Comparison of ENCODE assay signal across 14 cellular contexts in genomic region chr3:4410174-4410573, GRCh38. TPM values are rescaled to one million over a fixed set of nuclear protein-coding genes. Genes with fewer than 3 reads are reported as not detected.
DNase-seq lines count a peak whose midpoint lies in the region; ATAC-seq and TF ChIP-seq lines count a peak whose summit lies in the region.
"Had no signal": no experiment of that assay in that cellular context is flagged by ENCODE, and none has a peak within 500 bp of the region (broad histone marks: within the 10 kb centered on the region; RNA-seq: fewer than 3 reads in every experiment).

No MANE protein-coding gene starts in this region.

- TF ChIP-seq CTCF in GM12865 (IDR thresholded peaks at IDR 0.05; ENCODE audit: insufficient read depth, low read depth, low read length, missing control alignments) = no peak
- TF ChIP-seq CTCF in ovary (IDR thresholded peaks at IDR 0.05) = no peak
- TF ChIP-seq CTCF in right lobe of liver (IDR thresholded peaks at IDR 0.05) = no peak

- H3K36me3 ChIP-seq in ovary (no peaks in the 10 kb centered on the region), right lobe of liver (peaks cover 0 to 6% (median 2%) of the 10 kb centered on the region in 4 donors)

- peaks cover 43% of the 10 kb centered on the region for H3K4me1 Mint-ChIP-seq in T-helper 2 cell treated with Interferon-gamma antibody and Interleukin-4, amounts not matched to agents 5 μg/mL and 100 μg/mL, for 36 hours (ENCODE audit: low read depth)

- intact Hi-C loops in ovary (cut with DNase I) = no loop called here
- intact Hi-C loops in right lobe of liver (cut with DNase I) = no loop called here

- H3K4me1 ChIP-seq in ovary (ENCODE audit: insufficient read depth) (no peaks in the 10 kb centered on the region), right lobe of liver (peaks cover 0 to 9% (median 3%) of the 10 kb centered on the region in 4 donors)
- H3K4me1 ChIP-seq: BLaER1 had no signal

- H3K27me3 Mint-ChIP-seq in T-helper 2 cell treated with Interferon-gamma antibody and Interleukin-4, amounts not matched to agents 5 μg/mL and 100 μg/mL, for 36 hours (ENCODE audit: low read depth) = no peaks in the 10 kb centered on the region
- H3K27me3 Mint-ChIP-seq: progenitor cell of endocrine pancreas had no signal

- H3K27me3 ChIP-seq in ovary = no peaks in the 10 kb centered on the region
- H3K27me3 ChIP-seq in right lobe of liver = no peaks in the 10 kb centered on the region
- H3K27me3 ChIP-seq: BLaER1 had no signal

- H3K36me3 Mint-ChIP-seq in T-helper 2 cell treated with Interferon-gamma antibody and Interleukin-4, amounts not matched to agents 5 μg/mL and 100 μg/mL, for 36 hours (ENCODE audit: low read depth) = peaks cover 24% of the 10 kb centered on the region

- no peaks in the 10 kb centered on the region for H3K9me3 Mint-ChIP-seq in T-helper 2 cell treated with Interferon-gamma antibody and Interleukin-4, amounts not matched to agents 5 μg/mL and 100 μg/mL, for 36 hours

- WGBS in ovary, 3 donors = 53 to 69% (median 63%) methylated on average over 1 of the region's 1 CpG
- 56% methylated on average over 1 of the region's 1 CpG for WGBS in right lobe of liver (ENCODE audit: insufficient coverage, low coverage, low lambda C conversion rate, missing lambda C conversion rate)

- ATAC-seq in GM21529 (IDR thresholded peaks at IDR 0.05; ENCODE audit: unreplicated experiment) (peak; percentile 49), right lobe of liver (no peak), GM21515 (IDR thresholded peaks at IDR 0.05; ENCODE audit: unreplicated experiment) (no peak), HG03045 (IDR thresholded peaks at IDR 0.05; ENCODE audit: unreplicated experiment) (no peak)

- DNase-seq in GM12865 (ENCODE audit: low read depth) (peak; percentile 37), erythroblast (lab: John Stamatoyannopoulos, UW) (peak; percentile 35 to 46), ovary (no peak), right lobe of liver (no peak)
- DNase-seq in T-helper 2 cell treated with Interferon-gamma antibody and Interleukin-4, amounts not matched to agents 5 μg/mL and 100 μg/mL, for 36 hours (ENCODE audit: low spot score) = no peak
- DNase-seq: activated gamma-delta T cell; NCI-H1436; SHP77; stimulated activated CD4-positive, alpha-beta T cell treated with anti-CD3 and anti-CD28 coated beads, Interleukin-2, amount 100 ng/mL, for 48 hours had no signal

- no peak overlapping the region for H3K27ac ChIP-seq in ovary
- no peak overlapping the region for H3K27ac ChIP-seq in right lobe of liver
- H3K27ac ChIP-seq: BLaER1 had no signal

- peak overlapping the region; percentile 85 for H3K27ac Mint-ChIP-seq in T-helper 2 cell treated with Interferon-gamma antibody and Interleukin-4, amounts not matched to agents 5 μg/mL and 100 μg/mL, for 36 hours
- H3K27ac Mint-ChIP-seq: progenitor cell of endocrine pancreas had no signal

- H3K9me3 ChIP-seq in ovary (no peaks in the 10 kb centered on the region), right lobe of liver (no peaks in the 10 kb centered on the region)
- H3K9me3 ChIP-seq: BLaER1 had no signal

- H3K4me3 ChIP-seq in GM12865 (ENCODE audit: low read depth, low read length) (no peak overlapping the region), ovary (no peak overlapping the region), right lobe of liver (no peak overlapping the region)
- H3K4me3 ChIP-seq: BLaER1 had no signal

- TF ChIP-seq POLR2A in erythroblast (IDR thresholded peaks at IDR 0.05; ENCODE audit: low read length) = no peak
- no peak for TF ChIP-seq POLR2A in ovary (IDR thresholded peaks at IDR 0.05)
- no peak for TF ChIP-seq POLR2A in right lobe of liver (IDR thresholded peaks at IDR 0.05)

- H3K4me3 Mint-ChIP-seq in T-helper 2 cell treated with Interferon-gamma antibody and Interleukin-4, amounts not matched to agents 5 μg/mL and 100 μg/mL, for 36 hours = peak overlapping the region; percentile 74

- TF ChIP-seq EP300 in ovary (IDR thresholded peaks at IDR 0.05) = no peak

RNA-seq across cellular contexts. Expression of gene SUMF1, which starts 56.9 kb away (rescaled TPM):
- total RNA-seq in ovary (10 to 100 TPM; 21.3 to 57.2 (median 24.7) TPM), right lobe of liver (10 to 100 TPM; 15.9 to 32.4 (median 21.3) TPM)
- polyA plus RNA-seq in ovary = 10 to 100 TPM; 17.6 to 31.0 TPM

Comparison
In these comparisons a context has a peak if more than half of its experiments do, and no peak if none do; other contexts are left out.
1. DNase-seq: peak in GM12865 (single experiment) and erythroblast (2 of 2); none in T-helper 2 cell treated with Interferon-gamma antibody and Interleukin-4, amounts not matched to agents 5 μg/mL and 100 μg/mL, for 36 hours (single experiment), ovary (0 of 5) and right lobe of liver (0 of 3).